ENCODE assay signal across 8 cellular contexts in genomic region chr22:41687901-41688364, GRCh38. TPM values are rescaled to one million over a fixed set of nuclear protein-coding genes. Genes with fewer than 3 reads are reported as not detected.
DNase-seq lines count a peak whose midpoint lies in the region; ATAC-seq, FAIRE-seq and TF ChIP-seq lines count a peak whose summit lies in the region.

No MANE protein-coding gene starts in this region.

- H3K4me1 ChIP-seq in DND-41 (ENCODE audit: insufficient read depth, low read length) (peaks cover 46% of the 10 kb centered on the region), H1 (replicated peaks in 1 of 4; ENCODE audit: control insufficient read depth in 3 of 4, insufficient read depth in 4 of 4, low read length in 3 of 4) (peaks cover 0 to 3% (median 2%) of the 10 kb centered on the region in 4 experiments; a peak in 6 of 7 replicates), mesenchymal stem cell (ENCODE audit: control insufficient read depth, insufficient read depth, low read depth, low read length) (peaks cover 10% of the 10 kb centered on the region), vagina (peaks cover 40% of the 10 kb centered on the region)

- H3K27ac ChIP-seq in DND-41 (ENCODE audit: low read length): peak overlapping the region; percentile 96
- no peak overlapping the region for H3K27ac ChIP-seq in H1 (ENCODE audit: low read depth, low read length)
- H3K27ac ChIP-seq in mesenchymal stem cell (ENCODE audit: low read length, poor library complexity, severe bottlenecking): peak overlapping the region; percentile 93
- peak overlapping the region; percentile 97 for H3K27ac ChIP-seq in vagina

- no peak overlapping the region for H2AK5ac ChIP-seq in H1 (ENCODE audit: low read depth, low read length)
- no peak overlapping the region for H2AK5ac ChIP-seq in mesenchymal stem cell (ENCODE audit: low read length, severe bottlenecking)

- H2BK120ac ChIP-seq in H1 (replicated peaks; ENCODE audit: low read depth, low read length) (no peak overlapping the region), mesenchymal stem cell (ENCODE audit: low read depth, low read length) (peak overlapping the region; percentile 88)

- H3K4ac ChIP-seq in H1 (replicated peaks; ENCODE audit: insufficient read length, low read depth, low read length) (peak overlapping the region; percentile 41), mesenchymal stem cell (ENCODE audit: low read depth in 1 of 2, low read length in 2 of 2) (no peak overlapping the region)

- DNase-seq in DND-41 (peak; percentile 47), H1 (ENCODE audit: low read depth in 1 of 2, low spot score in 2 of 2) (no peak), mesenchymal stem cell (peak; percentile 59), vagina (ENCODE audit: extremely low spot score in 2 of 2) (no peak), NCI-H1694 treated with DMSO at 0.1 percent for 48 hours (lab: John Stamatoyannopoulos, UW) (no peak), GOT3 (lab: John Stamatoyannopoulos, UW) (no peak)

- no peak for TF ChIP-seq EP300 in H1 (IDR thresholded peaks at IDR 0.05; ENCODE audit: borderline replicate concordance in 1 of 2, low read depth in 2 of 2, low read length in 2 of 2)

- peak overlapping the region; percentile 97 for H3K9ac ChIP-seq in DND-41 (ENCODE audit: low read depth, low read length)
- peak overlapping the region in 3 of 4 experiments; percentile 62 to 67 (median 65); a peak in 6 of 7 replicates for H3K9ac ChIP-seq in H1 (replicated peaks in 1 of 4; ENCODE audit: extremely low read depth in 1 of 4, low read depth in 3 of 4, low read length in 3 of 4)
- peak overlapping the region; percentile 97 for H3K9ac ChIP-seq in mesenchymal stem cell (ENCODE audit: low read length)

- no peak for TF ChIP-seq RAD21 in H1 (IDR thresholded peaks at IDR 0.05 in 1 of 2, conservative IDR thresholded peaks at IDR 0.05 in 1 of 2; ENCODE audit: low read depth in 2 of 2, low read length in 2 of 2)

- ATAC-seq in DND-41 (ENCODE audit: insufficient read depth, low read depth): peak; percentile 42
- ATAC-seq in HG03025 (IDR thresholded peaks at IDR 0.05; ENCODE audit: low FRiP score, unreplicated experiment): peak; percentile 15

- no peaks in the 10 kb centered on the region for H3K27me3 Mint-ChIP-seq in T-helper 1 cell treated with Interleukin-12 subunit alpha and Interleukin-12 subunit beta and Interleukin-4 antibody, amounts not matched to agents 30 μg/mL and 1 μg/mL, for 36 hours (ENCODE audit: low read depth)

- TF ChIP-seq CTCF in DND-41 (IDR thresholded peaks at IDR 0.05; ENCODE audit: borderline replicate concordance, extremely low read depth, low read length, poor library complexity, severe bottlenecking) (no peak), H1 (IDR thresholded peaks at IDR 0.05; ENCODE audit: control extremely low read depth in 1 of 3, insufficient read depth in 1 of 3, low read depth in 1 of 3, low read length in 3 of 3) (no peak), vagina (IDR thresholded peaks at IDR 0.05) (no peak)

- H2BK5ac ChIP-seq in H1 (ENCODE audit: low read depth, low read length) (0 out of 2 replicates have a peak overlapping the region, but pooled peaks have one; percentile 83), mesenchymal stem cell (ENCODE audit: low read depth, low read length, poor library complexity, severe bottlenecking) (no peak overlapping the region)

- H4K8ac ChIP-seq in H1 (ENCODE audit: extremely low read depth, insufficient read depth, low read length) (peak overlapping the region; percentile 46; the same call in 1 of the 2 replicates), mesenchymal stem cell (ENCODE audit: low read length) (no peak overlapping the region)

- H3K4me2 ChIP-seq in DND-41 (ENCODE audit: insufficient read depth, low read length): peak overlapping the region; percentile 84
- peak overlapping the region; percentile 86 to 96 for H3K4me2 ChIP-seq in H1 (ENCODE audit: insufficient read depth in 1 of 2, low read depth in 2 of 2, low read length in 2 of 2)
- peak overlapping the region; percentile 98 for H3K4me2 ChIP-seq in mesenchymal stem cell (ENCODE audit: low read length, poor library complexity, severe bottlenecking)

- peak overlapping the region; percentile 97 to 98 for H3K4me3 ChIP-seq in DND-41 (ENCODE audit: low read depth in 1 of 2, low read length in 2 of 2)
- H3K4me3 ChIP-seq in H1 (ENCODE audit: extremely low read depth in 1 of 4, insufficient read depth in 2 of 4, low read depth in 3 of 4, low read length in 4 of 4): peak overlapping the region; percentile 71 to 91 (median 84)
- peak overlapping the region; percentile 82 to 88 for H3K4me3 ChIP-seq in mesenchymal stem cell (ENCODE audit: insufficient read depth in 1 of 2, low read depth in 1 of 2, low read length in 2 of 2)
- peak overlapping the region; percentile 73 to 88 for H3K4me3 ChIP-seq in vagina

- H3K79me1 ChIP-seq in H1 (ENCODE audit: low read depth, low read length) (peaks cover 3% of the 10 kb centered on the region; the same call in 1 of the 2 replicates), mesenchymal stem cell (replicated peaks; ENCODE audit: low read length, poor library complexity, severe bottlenecking) (peaks cover 4% of the 10 kb centered on the region)

- H3K9me3 ChIP-seq in DND-41 (ENCODE audit: insufficient read depth, low read length, severe bottlenecking): no peaks in the 10 kb centered on the region
- H3K9me3 ChIP-seq in H1 (ENCODE audit: insufficient read depth in 2 of 2, low read depth in 1 of 2, low read length in 1 of 2): no peaks in the 10 kb centered on the region
- no peaks in the 10 kb centered on the region for H3K9me3 ChIP-seq in mesenchymal stem cell (ENCODE audit: control insufficient read depth, low read length)
- H3K9me3 ChIP-seq in vagina: no peaks in the 10 kb centered on the region

- no peak overlapping the region for H4K5ac ChIP-seq in H1 (ENCODE audit: insufficient read length, low read depth, low read length)

- peaks cover 21% of the 10 kb centered on the region for H3K4me1 Mint-ChIP-seq in T-helper 1 cell treated with Interleukin-12 subunit alpha and Interleukin-12 subunit beta and Interleukin-4 antibody, amounts not matched to agents 30 μg/mL and 1 μg/mL, for 36 hours (ENCODE audit: low read depth)

- H3K14ac ChIP-seq in H1 (ENCODE audit: insufficient read length) (no peak overlapping the region), mesenchymal stem cell (ENCODE audit: low read length in 2 of 2) (peak overlapping the region in 1 of 2 experiments; percentile 76)

- H3K56ac ChIP-seq in H1 (replicated peaks; ENCODE audit: insufficient read length, low read depth, low read length): peak overlapping the region; percentile 19

- no peak overlapping the region for H3K23ac ChIP-seq in H1 (ENCODE audit: insufficient read length)
- H3K23ac ChIP-seq in mesenchymal stem cell (ENCODE audit: low read length in 2 of 2): peak overlapping the region in 1 of 2 experiments; percentile 83

- no peak overlapping the region for H2BK20ac ChIP-seq in H1 (ENCODE audit: low read length)

- H3K36me3 ChIP-seq in DND-41 (ENCODE audit: insufficient read depth, low read length) (peaks cover 3% of the 10 kb centered on the region), H1 (ENCODE audit: control insufficient read depth in 2 of 4, insufficient read depth in 4 of 4, low read length in 3 of 4) (no peaks in the 10 kb centered on the region), mesenchymal stem cell (ENCODE audit: control insufficient read depth in 1 of 2, insufficient read depth in 2 of 2, low read depth in 1 of 2, low read length in 2 of 2) (peaks cover 5 to 8% of the 10 kb centered on the region in 2 experiments), vagina (no peaks in the 10 kb centered on the region)

- H3K27ac Mint-ChIP-seq in T-helper 1 cell treated with Interleukin-12 subunit alpha and Interleukin-12 subunit beta and Interleukin-4 antibody, amounts not matched to agents 30 μg/mL and 1 μg/mL, for 36 hours: peak overlapping the region; percentile 99

- no peak overlapping the region; the same call in 1 of the 2 replicates for H3K18ac ChIP-seq in H1 (ENCODE audit: extremely low read depth, low read length)
- H3K18ac ChIP-seq in mesenchymal stem cell (ENCODE audit: low read depth in 1 of 2, low read length in 2 of 2): peak overlapping the region; percentile 85 to 92

- peaks cover 9% of the 10 kb centered on the region for H3K23me2 ChIP-seq in H1 (ENCODE audit: low read depth, low read length)

- H2BK15ac ChIP-seq in H1 (ENCODE audit: low read length) (no peak overlapping the region), mesenchymal stem cell (ENCODE audit: low read depth, poor library complexity, severe bottlenecking) (no peak overlapping the region)

- peaks cover 66% of the 10 kb centered on the region for H3K79me2 ChIP-seq in DND-41 (ENCODE audit: insufficient read depth, low read length)
- peaks cover 10 to 52% of the 10 kb centered on the region in 2 experiments for H3K79me2 ChIP-seq in H1 (ENCODE audit: control insufficient read depth in 1 of 2, insufficient read depth in 2 of 2, low read length in 2 of 2)

- POLR2A ChIA-PET in H1 (lab: Charles Lee; ENCODE audit: partially characterized antibody): interaction anchor here (1.0 to 2.0 kb wide), 6 partner anchors 21 to 241 kb away, joined by 3 to 6 read pairs (median 4); partner anchors contain the start of gene TOB2

- H4K91ac ChIP-seq in H1 (replicated peaks; ENCODE audit: insufficient read length, low read length) (no peak overlapping the region), mesenchymal stem cell (ENCODE audit: low read length) (peak overlapping the region; percentile 3)

- H3K4me3 Mint-ChIP-seq in T-helper 1 cell treated with Interleukin-12 subunit alpha and Interleukin-12 subunit beta and Interleukin-4 antibody, amounts not matched to agents 30 μg/mL and 1 μg/mL, for 36 hours: peak overlapping the region; percentile 93

- H4K20me1 ChIP-seq in DND-41 (ENCODE audit: insufficient read depth, low read length) (peaks cover 22% of the 10 kb centered on the region; the same call in 1 of the 2 replicates), H1 (replicated peaks in 1 of 2; ENCODE audit: control insufficient read depth in 1 of 2, insufficient read depth in 2 of 2, low read length in 2 of 2) (peaks cover 0 to 5% of the 10 kb centered on the region in 2 experiments)

- H2BK12ac ChIP-seq in H1 (ENCODE audit: low read depth, low read length) (0 out of 2 replicates have a peak overlapping the region, but pooled peaks have one; percentile 20), mesenchymal stem cell (ENCODE audit: low read length in 2 of 2) (no peak overlapping the region)

- TF ChIP-seq POLR2A in H1 (IDR thresholded peaks at IDR 0.05; ENCODE audit: control extremely low read depth in 1 of 2, low read depth in 2 of 2, low read length in 2 of 2): no peak
- no peak for TF ChIP-seq POLR2A in vagina (IDR thresholded peaks at IDR 0.05)

- H3K27me3 ChIP-seq in DND-41 (ENCODE audit: insufficient read depth, low read length, poor library complexity): no peaks in the 10 kb centered on the region
- no peaks in the 10 kb centered on the region for H3K27me3 ChIP-seq in H1 (replicated peaks in 1 of 4; ENCODE audit: control insufficient read depth in 3 of 4, extremely low read depth in 1 of 4, insufficient read depth in 3 of 4, low read length in 3 of 4)
- H3K27me3 ChIP-seq in mesenchymal stem cell (ENCODE audit: control insufficient read depth in 1 of 2, insufficient read depth in 1 of 2, low read length in 2 of 2): no peaks in the 10 kb centered on the region
- H3K27me3 ChIP-seq in vagina: no peaks in the 10 kb centered on the region

- CTCF ChIA-PET in H1 (lab: Charles Lee; ENCODE audit: partially characterized antibody): interaction anchor here (1.5 to 4.9 kb wide), 2 partner anchors 10 to 15 kb away, joined by 5 to 36 read pairs; partner anchors contain the start of gene MEI1

- no peaks in the 10 kb centered on the region for H3K9me3 Mint-ChIP-seq in T-helper 1 cell treated with Interleukin-12 subunit alpha and Interleukin-12 subunit beta and Interleukin-4 antibody, amounts not matched to agents 30 μg/mL and 1 μg/mL, for 36 hours

- H3K36me3 Mint-ChIP-seq in T-helper 1 cell treated with Interleukin-12 subunit alpha and Interleukin-12 subunit beta and Interleukin-4 antibody, amounts not matched to agents 30 μg/mL and 1 μg/mL, for 36 hours (ENCODE audit: low read depth): peaks cover 3% of the 10 kb centered on the region

- intact Hi-C loops in vagina (cut with DNase I): no loop called here

- H2AFZ ChIP-seq in DND-41 (ENCODE audit: low read depth, low read length): peak overlapping the region; percentile 96
- no peak overlapping the region for H2AFZ ChIP-seq in H1 (ENCODE audit: low read length)
- no peak overlapping the region for H2AFZ ChIP-seq in mesenchymal stem cell (ENCODE audit: low read depth, low read length)

- peak; percentile 39 for FAIRE-seq in H1 (lab: Jason Lieb, UNC)

- WGBS in H1 (ENCODE audit: extremely low coverage in 1 of 2, insufficient coverage in 1 of 2, insufficient read length in 1 of 2, insufficient replicate concordance in 2 of 2, low coverage in 1 of 2, low lambda C conversion rate in 2 of 2, missing lambda C conversion rate in 1 of 2), 2 experiments: 4% methylated on average over 20 of the region's 20 CpGs; no CpG with 5 or more reads in 1 of the 2 experiments
- under 1% methylated on average over 16 of the region's 20 CpGs for WGBS in mesenchymal stem cell

RNA-seq across cellular contexts. Expression of gene SNU13, which starts 0.7 kb away (rescaled TPM):
- total RNA-seq in H1 (2021; fragmentation: NEBNext Ultra II Directional; extraction: Animal tissue kit (Norgen Biotek cat#: 25700)): 214 and 241 TPM in 2 replicates
- polyA plus RNA-seq in H1 (2011; rRNA removed): 227 and 281 TPM in 2 replicates
- 271 TPM for polyA plus RNA-seq in H1 (2011; cell fraction: cytosol; rRNA removed)
- polyA plus RNA-seq in H1 (2011; cell fraction: nucleus; rRNA removed): 184 TPM
- polyA plus RNA-seq in H1 (2012, experiment 1 of 2): 218 to 238 TPM (median 232 TPM) in 4 replicates
- polyA plus RNA-seq in H1 (2012, experiment 2 of 2): 229 TPM
- 164 TPM for polyA plus RNA-seq in H1 (2013, experiment 1 of 2)
- 172 TPM for polyA plus RNA-seq in H1 (2013, experiment 2 of 2)
- polyA minus RNA-seq in H1 (2011; rRNA and poly(A)+ RNA removed): 142 and 189 TPM in 2 replicates
- polyA minus RNA-seq in H1 (2011; cell fraction: cytosol; rRNA and poly(A)+ RNA removed): 93.0 TPM
- polyA minus RNA-seq in H1 (2011; cell fraction: nucleus; rRNA and poly(A)+ RNA removed): 60.0 TPM
- polyA plus RNA-seq in mesenchymal stem cell (2013, experiment 1 of 2): 122 TPM
- polyA plus RNA-seq in mesenchymal stem cell (2013, experiment 2 of 2): 130 TPM
- total RNA-seq in vagina: 113 TPM

RNA-seq across cellular contexts. Expression of gene MEI1, which starts 11.4 kb away (rescaled TPM):
- 0.36 and 0.54 TPM in 2 replicates for total RNA-seq in H1 (2021; fragmentation: NEBNext Ultra II Directional; extraction: Animal tissue kit (Norgen Biotek cat#: 25700))
- polyA plus RNA-seq in H1 (2011; rRNA removed): 0.27 and 0.38 TPM in 2 replicates
- polyA plus RNA-seq in H1 (2011; cell fraction: cytosol; rRNA removed): 0.23 TPM
- polyA plus RNA-seq in H1 (2011; cell fraction: nucleus; rRNA removed): 1.1 TPM
- polyA plus RNA-seq in H1 (2012, experiment 1 of 2): 0.20 to 1.1 TPM (median 0.63 TPM) in 4 replicates
- 0.04 TPM for polyA plus RNA-seq in H1 (2012, experiment 2 of 2)
- 0.18 TPM for polyA plus RNA-seq in H1 (2013, experiment 1 of 2)
- polyA plus RNA-seq in H1 (2013, experiment 2 of 2): 0.28 TPM
- polyA minus RNA-seq in H1 (2011; rRNA and poly(A)+ RNA removed): 0.19 and 0.32 TPM in 2 replicates
- not detected for polyA minus RNA-seq in H1 (2011; cell fraction: cytosol; rRNA and poly(A)+ RNA removed)
- 0.60 TPM for polyA minus RNA-seq in H1 (2011; cell fraction: nucleus; rRNA and poly(A)+ RNA removed)
- polyA plus RNA-seq in mesenchymal stem cell (2013, experiment 1 of 2): 0.50 TPM
- 0.27 TPM for polyA plus RNA-seq in mesenchymal stem cell (2013, experiment 2 of 2)
- 6.4 TPM for total RNA-seq in vagina

Comparison
In these comparisons a context has a peak if more than half of its experiments do, and no peak if none do; other contexts are left out.
1. DNase-seq: peak in DND-41 (single experiment) and mesenchymal stem cell (single experiment); none in H1 (0 of 2), vagina (0 of 2), NCI-H1694 treated with DMSO at 0.1 percent for 48 hours (single experiment) and GOT3 (single experiment).
2. Peak in every context shown above with its lines, with median percentiles within 50 percentile points of each other: H3K4me2 ChIP-seq, H3K4me3 ChIP-seq and H3K9ac ChIP-seq.